Comparison of ENCODE assay signal across 9 cellular contexts in genomic region chr11:119720311-119720710, GRCh38.
"Had no signal": no experiment of that assay in that cellular context is flagged by ENCODE, and none has a peak within 500 bp of the region (broad histone marks: within the 10 kb centered on the region; RNA-seq: fewer than 3 reads in every experiment).

No MANE protein-coding gene starts in this region.

- H3K36me3 ChIP-seq: pancreas, tibial artery had no signal

- DNase-seq: activated CD4-positive, alpha-beta T cell treated with anti-CD3 and anti-CD28 coated beads, Interleukin-2, amount 50 U/mL, for 4 hours; immature natural killer cell; kidney glomerular epithelial cell; natural killer cell; stimulated activated CD4-positive, alpha-beta T cell treated with anti-CD3 and anti-CD28 coated beads, Interleukin-2, amount 100 ng/mL, for 24 hours; stimulated activated naive CD4-positive, alpha-beta T cell treated with Interleukin-2 at 50 U/mL for 16 hours; tibial artery had no signal

- H3K9me3 ChIP-seq: neutrophil, pancreas, tibial artery had no signal

- ATAC-seq: natural killer cell had no signal

- H3K27me3 ChIP-seq: neutrophil, pancreas, tibial artery had no signal

- H3K27ac ChIP-seq: neutrophil, tibial artery had no signal

- H3K4me3 ChIP-seq: pancreas, tibial artery had no signal
